In genomic region chr5:116626272-116626723, GRCh38 we compare ENCODE assay signal across 8 cellular contexts. TPM values are rescaled to one million over a fixed set of nuclear protein-coding genes. Genes with fewer than 3 reads are reported as not detected.
A peak's percentile ranks its signal among the peaks of the same experiment; 100 is the strongest.
DNase-seq lines count a peak whose midpoint lies in the region; TF ChIP-seq lines count a peak whose summit lies in the region.

No MANE protein-coding gene starts in this region.

- 7 to 13% methylated on average over 13 of the region's 13 CpGs for WGBS in thyroid gland, 2 donors

- TF ChIP-seq CTCF in brain (conservative IDR thresholded peaks at IDR 0.05) (no peak), thyroid gland (IDR thresholded peaks at IDR 0.05) (no peak)

- H3K4me3 ChIP-seq in thyroid gland (replicated peaks in 1 of 3), result no peak overlapping the region

- no peaks in the 10 kb centered on the region for H3K27me3 ChIP-seq in layer of hippocampus (ENCODE audit: control insufficient read depth, insufficient read depth, low read length)
- no peaks in the 10 kb centered on the region for H3K27me3 ChIP-seq in thyroid gland

- DNase-seq in NCI-H1694 (lab: John Stamatoyannopoulos, UW) (peak; percentile 65), thyroid gland (peak; percentile 90 to 92), GM19240 (ENCODE audit: insufficient read length, low spot score) (no peak), erythroblast (lab: John Stamatoyannopoulos, UW) (no peak)
- DNase-seq in activated CD4-positive, alpha-beta T cell treated with anti-CD3 and anti-CD28 coated beads, Interleukin-2, amount 50 U/mL, for 1 hour, result no peak
- DNase-seq in stimulated activated CD4-positive, alpha-beta T cell treated with anti-CD3 and anti-CD28 coated beads, Interleukin-4, amount 100 ng/mL, for 24 hours, result no peak

- H3K27me3 Mint-ChIP-seq in brain, result peaks cover 14% of the 10 kb centered on the region

- peak overlapping the region; percentile 47 for H3K27ac ChIP-seq in layer of hippocampus (ENCODE audit: low read depth, low read length)
- H3K27ac ChIP-seq in thyroid gland, result peak overlapping the region; percentile 61 to 77 (median 68)

- no peaks in the 10 kb centered on the region for H3K36me3 ChIP-seq in thyroid gland

- H3K36me3 Mint-ChIP-seq in brain, result no peaks in the 10 kb centered on the region

- intact Hi-C loops in thyroid gland (cut with DNase I), result no loop called here

- H3K4me3 Mint-ChIP-seq in brain, result peak overlapping the region in 4 of 5 experiments; percentile 24 to 77 (median 50)

- H3K9me3 ChIP-seq in thyroid gland, result no peaks in the 10 kb centered on the region

- peaks cover 39% of the 10 kb centered on the region for H3K4me1 Mint-ChIP-seq in brain

- H3K4me1 ChIP-seq in thyroid gland, result peaks cover 9 to 18% of the 10 kb centered on the region in 2 donors

- H3K27ac Mint-ChIP-seq in brain, result peak overlapping the region; percentile 5 to 91 (median 88)

- TF ChIP-seq POLR2A in thyroid gland (IDR thresholded peaks at IDR 0.05) (no peak), erythroblast (IDR thresholded peaks at IDR 0.05; ENCODE audit: low read length) (no peak)

- H3K9me3 Mint-ChIP-seq in brain, result no peaks in the 10 kb centered on the region

RNA-seq across cellular contexts. Expression of gene SEMA6A, which starts 51.7 kb away (rescaled TPM):
- polyA plus RNA-seq in brain (ENCODE audit: insufficient read depth, low read depth, low replicate concordance), result 34.2 TPM
- 10 to 100 TPM; 27.6 to 37.9 (median 30.4) TPM for total RNA-seq in thyroid gland

Comparison
In these comparisons a context has a peak if more than half of its experiments do, and no peak if none do; other contexts are left out.
1. DNase-seq: peak in NCI-H1694 (single experiment) and thyroid gland (2 of 2); none in activated CD4-positive, alpha-beta T cell treated with anti-CD3 and anti-CD28 coated beads, Interleukin-2, amount 50 U/mL, for 1 hour (single experiment), GM19240 (single experiment), stimulated activated CD4-positive, alpha-beta T cell treated with anti-CD3 and anti-CD28 coated beads, Interleukin-4, amount 100 ng/mL, for 24 hours (single experiment) and erythroblast (0 of 2).